ENCODE assay signal across 1 cellular context in the genomic region with DNA sequence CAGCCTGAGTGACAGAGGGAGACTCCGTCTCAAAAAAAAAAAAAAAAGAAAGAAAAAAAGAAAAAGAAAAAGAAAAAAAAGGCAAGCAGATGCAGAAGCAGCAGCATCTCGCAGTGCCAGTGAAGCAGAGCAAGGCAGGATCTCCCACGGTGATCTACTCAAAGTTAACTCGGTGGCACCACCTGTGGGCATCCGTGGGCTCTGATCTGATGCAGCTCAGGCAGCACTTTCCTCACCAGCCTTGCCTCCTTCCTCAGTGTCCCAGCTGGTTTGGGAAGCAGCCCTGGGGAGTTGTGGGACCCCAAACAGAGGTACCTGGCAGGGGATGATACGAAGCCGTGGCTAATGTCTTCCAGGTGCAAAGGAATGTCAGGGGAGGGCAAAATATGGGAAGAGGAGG.
TF ChIP-seq lines count a peak whose summit lies in the region.

No MANE protein-coding gene starts in this region.

TF ChIP-seq in IMR-90, 13 proteins besides CTCF, POLR2A, EP300 and RAD21:
- TF ChIP-seq CHD1 (IDR thresholded peaks at IDR 0.05; ENCODE audit: low read depth, low read length) = no peak
- TF ChIP-seq RCOR1 (IDR thresholded peaks at IDR 0.05; ENCODE audit: insufficient replicate concordance, low read length) = no peak
- TF ChIP-seq MAFK (IDR thresholded peaks at IDR 0.05; ENCODE audit: low read depth, low read length) = no peak
- no peak for TF ChIP-seq RFX5 (IDR thresholded peaks at IDR 0.05; ENCODE audit: low read depth, low read length)
- no peak for TF ChIP-seq NFE2L2 (IDR thresholded peaks at IDR 0.05; ENCODE audit: low read depth, low read length)
TF ChIP-seq in IMR-90: peak in this region for 0.
